Comparison of ENCODE assay signal across 1 cellular context in the genomic region with DNA sequence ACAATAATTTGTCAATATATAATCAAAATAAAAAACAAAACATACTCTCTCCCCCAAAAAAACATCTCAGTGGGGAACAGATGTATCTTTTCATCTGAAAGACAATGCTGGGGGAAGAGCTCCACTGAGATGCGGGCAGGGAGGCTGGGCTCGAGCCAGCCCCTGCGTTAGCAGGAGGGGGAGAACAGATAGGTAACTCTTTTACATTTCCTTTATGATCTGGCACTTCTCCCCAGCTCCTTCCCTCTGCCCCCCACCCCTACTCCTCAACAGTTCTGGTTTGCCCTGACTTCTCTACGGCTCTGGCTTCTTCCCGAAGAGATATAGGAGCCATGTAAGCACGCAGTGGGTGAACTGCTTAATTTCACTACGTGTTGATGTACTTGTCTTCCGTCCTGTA.
TF ChIP-seq lines count a peak whose summit lies in the region.

No MANE protein-coding gene starts in this region.

TF ChIP-seq in WTC11, 78 proteins besides CTCF, POLR2A, EP300 and RAD21 (continued from another document):
- TF ChIP-seq, protein P1, sequence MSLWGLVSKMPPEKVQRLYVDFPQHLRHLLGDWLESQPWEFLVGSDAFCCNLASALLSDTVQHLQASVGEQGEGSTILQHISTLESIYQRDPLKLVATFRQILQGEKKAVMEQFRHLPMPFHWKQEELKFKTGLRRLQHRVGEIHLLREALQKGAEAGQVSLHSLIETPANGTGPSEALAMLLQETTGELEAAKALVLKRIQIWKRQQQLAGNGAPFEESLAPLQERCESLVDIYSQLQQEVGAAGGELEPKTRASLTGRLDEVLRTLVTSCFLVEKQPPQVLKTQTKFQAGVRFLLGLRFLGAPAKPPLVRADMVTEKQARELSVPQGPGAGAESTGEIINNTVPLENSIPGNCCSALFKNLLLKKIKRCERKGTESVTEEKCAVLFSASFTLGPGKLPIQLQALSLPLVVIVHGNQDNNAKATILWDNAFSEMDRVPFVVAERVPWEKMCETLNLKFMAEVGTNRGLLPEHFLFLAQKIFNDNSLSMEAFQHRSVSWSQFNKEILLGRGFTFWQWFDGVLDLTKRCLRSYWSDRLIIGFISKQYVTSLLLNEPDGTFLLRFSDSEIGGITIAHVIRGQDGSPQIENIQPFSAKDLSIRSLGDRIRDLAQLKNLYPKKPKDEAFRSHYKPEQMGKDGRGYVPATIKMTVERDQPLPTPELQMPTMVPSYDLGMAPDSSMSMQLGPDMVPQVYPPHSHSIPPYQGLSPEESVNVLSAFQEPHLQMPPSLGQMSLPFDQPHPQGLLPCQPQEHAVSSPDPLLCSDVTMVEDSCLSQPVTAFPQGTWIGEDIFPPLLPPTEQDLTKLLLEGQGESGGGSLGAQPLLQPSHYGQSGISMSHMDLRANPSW (CRISPR knock-in tag; conservative IDR thresholded peaks at IDR 0.05; ENCODE audit: low read depth): no peak
- TF ChIP-seq ZNF121 (CRISPR knock-in tag; IDR thresholded peaks at IDR 0.05) (no peak), HMGA2 (CRISPR knock-in tag; IDR thresholded peaks at IDR 0.05) (no peak), ZNF671 (CRISPR knock-in tag; IDR thresholded peaks at IDR 0.05) (no peak), MYBL2 (CRISPR knock-in tag; IDR thresholded peaks at IDR 0.05) (no peak), ETV6 (CRISPR knock-in tag; IDR thresholded peaks at IDR 0.05) (no peak)
- TF ChIP-seq, protein P2, sequence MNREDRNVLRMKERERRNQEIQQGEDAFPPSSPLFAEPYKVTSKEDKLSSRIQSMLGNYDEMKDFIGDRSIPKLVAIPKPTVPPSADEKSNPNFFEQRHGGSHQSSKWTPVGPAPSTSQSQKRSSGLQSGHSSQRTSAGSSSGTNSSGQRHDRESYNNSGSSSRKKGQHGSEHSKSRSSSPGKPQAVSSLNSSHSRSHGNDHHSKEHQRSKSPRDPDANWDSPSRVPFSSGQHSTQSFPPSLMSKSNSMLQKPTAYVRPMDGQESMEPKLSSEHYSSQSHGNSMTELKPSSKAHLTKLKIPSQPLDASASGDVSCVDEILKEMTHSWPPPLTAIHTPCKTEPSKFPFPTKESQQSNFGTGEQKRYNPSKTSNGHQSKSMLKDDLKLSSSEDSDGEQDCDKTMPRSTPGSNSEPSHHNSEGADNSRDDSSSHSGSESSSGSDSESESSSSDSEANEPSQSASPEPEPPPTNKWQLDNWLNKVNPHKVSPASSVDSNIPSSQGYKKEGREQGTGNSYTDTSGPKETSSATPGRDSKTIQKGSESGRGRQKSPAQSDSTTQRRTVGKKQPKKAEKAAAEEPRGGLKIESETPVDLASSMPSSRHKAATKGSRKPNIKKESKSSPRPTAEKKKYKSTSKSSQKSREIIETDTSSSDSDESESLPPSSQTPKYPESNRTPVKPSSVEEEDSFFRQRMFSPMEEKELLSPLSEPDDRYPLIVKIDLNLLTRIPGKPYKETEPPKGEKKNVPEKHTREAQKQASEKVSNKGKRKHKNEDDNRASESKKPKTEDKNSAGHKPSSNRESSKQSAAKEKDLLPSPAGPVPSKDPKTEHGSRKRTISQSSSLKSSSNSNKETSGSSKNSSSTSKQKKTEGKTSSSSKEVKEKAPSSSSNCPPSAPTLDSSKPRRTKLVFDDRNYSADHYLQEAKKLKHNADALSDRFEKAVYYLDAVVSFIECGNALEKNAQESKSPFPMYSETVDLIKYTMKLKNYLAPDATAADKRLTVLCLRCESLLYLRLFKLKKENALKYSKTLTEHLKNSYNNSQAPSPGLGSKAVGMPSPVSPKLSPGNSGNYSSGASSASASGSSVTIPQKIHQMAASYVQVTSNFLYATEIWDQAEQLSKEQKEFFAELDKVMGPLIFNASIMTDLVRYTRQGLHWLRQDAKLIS (CRISPR knock-in tag; IDR thresholded peaks at IDR 0.05; ENCODE audit: borderline replicate concordance): no peak
- TF ChIP-seq, protein P3, sequence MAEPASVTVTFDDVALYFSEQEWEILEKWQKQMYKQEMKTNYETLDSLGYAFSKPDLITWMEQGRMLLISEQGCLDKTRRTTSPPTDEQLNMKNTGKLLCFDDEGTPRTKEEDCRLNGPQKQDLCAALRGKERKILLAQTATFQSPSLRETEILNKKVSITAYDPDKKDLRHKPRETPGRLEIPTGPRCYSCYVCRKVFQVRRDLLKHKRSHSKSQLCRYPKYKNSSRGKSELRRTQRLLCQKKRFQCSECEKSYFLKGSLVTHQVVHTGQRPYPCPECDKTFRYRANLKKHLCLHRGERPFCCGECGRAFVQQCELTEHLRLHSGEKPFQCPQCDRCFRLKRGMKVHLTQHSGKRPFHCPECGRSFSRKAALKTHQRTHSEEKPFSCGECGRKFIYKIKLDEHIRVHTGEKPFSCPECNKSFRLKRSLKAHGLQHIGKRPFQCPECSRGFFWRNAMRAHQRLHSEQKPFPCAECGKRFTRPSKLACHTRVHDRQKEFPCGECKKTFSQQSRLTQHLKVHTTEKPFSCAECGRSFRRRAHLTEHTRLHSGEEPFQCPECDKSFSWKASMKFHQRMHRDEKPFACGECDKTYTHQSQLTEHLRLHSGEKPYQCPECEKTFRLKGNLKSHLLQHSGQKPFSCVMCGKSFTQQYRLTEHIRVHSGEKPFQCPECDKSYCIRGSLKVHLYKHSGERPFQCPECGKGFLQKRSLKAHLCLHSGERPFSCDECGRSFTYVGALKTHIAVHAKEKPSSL (CRISPR knock-in tag; conservative IDR thresholded peaks at IDR 0.05): no peak
- TF ChIP-seq, protein P4, sequence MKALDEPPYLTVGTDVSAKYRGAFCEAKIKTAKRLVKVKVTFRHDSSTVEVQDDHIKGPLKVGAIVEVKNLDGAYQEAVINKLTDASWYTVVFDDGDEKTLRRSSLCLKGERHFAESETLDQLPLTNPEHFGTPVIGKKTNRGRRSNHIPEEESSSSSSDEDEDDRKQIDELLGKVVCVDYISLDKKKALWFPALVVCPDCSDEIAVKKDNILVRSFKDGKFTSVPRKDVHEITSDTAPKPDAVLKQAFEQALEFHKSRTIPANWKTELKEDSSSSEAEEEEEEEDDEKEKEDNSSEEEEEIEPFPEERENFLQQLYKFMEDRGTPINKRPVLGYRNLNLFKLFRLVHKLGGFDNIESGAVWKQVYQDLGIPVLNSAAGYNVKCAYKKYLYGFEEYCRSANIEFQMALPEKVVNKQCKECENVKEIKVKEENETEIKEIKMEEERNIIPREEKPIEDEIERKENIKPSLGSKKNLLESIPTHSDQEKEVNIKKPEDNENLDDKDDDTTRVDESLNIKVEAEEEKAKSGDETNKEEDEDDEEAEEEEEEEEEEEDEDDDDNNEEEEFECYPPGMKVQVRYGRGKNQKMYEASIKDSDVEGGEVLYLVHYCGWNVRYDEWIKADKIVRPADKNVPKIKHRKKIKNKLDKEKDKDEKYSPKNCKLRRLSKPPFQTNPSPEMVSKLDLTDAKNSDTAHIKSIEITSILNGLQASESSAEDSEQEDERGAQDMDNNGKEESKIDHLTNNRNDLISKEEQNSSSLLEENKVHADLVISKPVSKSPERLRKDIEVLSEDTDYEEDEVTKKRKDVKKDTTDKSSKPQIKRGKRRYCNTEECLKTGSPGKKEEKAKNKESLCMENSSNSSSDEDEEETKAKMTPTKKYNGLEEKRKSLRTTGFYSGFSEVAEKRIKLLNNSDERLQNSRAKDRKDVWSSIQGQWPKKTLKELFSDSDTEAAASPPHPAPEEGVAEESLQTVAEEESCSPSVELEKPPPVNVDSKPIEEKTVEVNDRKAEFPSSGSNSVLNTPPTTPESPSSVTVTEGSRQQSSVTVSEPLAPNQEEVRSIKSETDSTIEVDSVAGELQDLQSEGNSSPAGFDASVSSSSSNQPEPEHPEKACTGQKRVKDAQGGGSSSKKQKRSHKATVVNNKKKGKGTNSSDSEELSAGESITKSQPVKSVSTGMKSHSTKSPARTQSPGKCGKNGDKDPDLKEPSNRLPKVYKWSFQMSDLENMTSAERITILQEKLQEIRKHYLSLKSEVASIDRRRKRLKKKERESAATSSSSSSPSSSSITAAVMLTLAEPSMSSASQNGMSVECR (CRISPR knock-in tag; IDR thresholded peaks at IDR 0.05; ENCODE audit: borderline replicate concordance): no peak
